21 cellular contexts compared by ENCODE assay signal in the genomic region with DNA sequence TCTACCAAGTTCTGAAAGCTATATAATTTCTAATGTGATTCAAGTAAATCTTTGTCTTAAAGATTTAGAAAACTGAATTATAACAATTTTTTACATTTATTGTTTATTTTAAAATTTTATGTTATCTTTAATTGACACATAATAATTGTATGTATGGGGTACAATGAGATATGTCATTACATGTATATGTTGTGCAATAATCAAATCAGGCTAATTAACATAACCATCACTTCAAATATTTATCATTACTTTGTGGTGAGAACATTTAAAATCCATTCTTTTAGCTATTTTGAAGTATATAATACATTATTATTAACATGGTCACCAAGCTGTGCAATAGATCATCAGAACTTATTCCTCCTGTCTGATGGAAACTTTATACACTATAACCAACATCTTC.
A peak's percentile ranks its signal among the peaks of the same experiment; 100 is the strongest.
DNase-seq lines count a peak whose midpoint lies in the region; ATAC-seq, FAIRE-seq and TF ChIP-seq lines count a peak whose summit lies in the region.
"Had no signal": no experiment of that assay in that cellular context is flagged by ENCODE, and none has a peak within 500 bp of the region (broad histone marks: within the 10 kb centered on the region; RNA-seq: fewer than 3 reads in every experiment).

No MANE protein-coding gene starts in this region.

- H2AFZ ChIP-seq in HepG2 (ENCODE audit: low read length) = no peak overlapping the region
- no peak overlapping the region for H2AFZ ChIP-seq in K562 (ENCODE audit: low read depth, low read length)

- TF ChIP-seq CTCF in HepG2 (CRISPR knock-in tag; IDR thresholded peaks at IDR 0.05) (no peak), right lobe of liver (IDR thresholded peaks at IDR 0.05) (no peak), K562 (IDR thresholded peaks at IDR 0.05 in 2 of 3, conservative IDR thresholded peaks at IDR 0.05 in 1 of 3; ENCODE audit: insufficient read depth in 2 of 3, low read depth in 1 of 3, low read length in 3 of 3) (no peak)

- no peak for TF ChIP-seq POLR2A in HepG2 (IDR thresholded peaks at IDR 0.05; ENCODE audit: insufficient read depth in 1 of 2, low read depth in 2 of 2, low read length in 2 of 2)
- TF ChIP-seq POLR2A in right lobe of liver (IDR thresholded peaks at IDR 0.05) = no peak
- TF ChIP-seq POLR2A in K562 (conservative IDR thresholded peaks at IDR 0.05) = no peak

- TF ChIP-seq EP300 in HepG2 (IDR thresholded peaks at IDR 0.05; ENCODE audit: low read depth in 2 of 2, low read length in 2 of 2) = no peak
- no peak for TF ChIP-seq EP300 in HepG2 (CRISPR knock-in tag; IDR thresholded peaks at IDR 0.05; ENCODE audit: borderline replicate concordance)
- no peak for TF ChIP-seq EP300 in K562 (IDR thresholded peaks at IDR 0.05; ENCODE audit: low read length)

- H3K9me3 ChIP-seq in HepG2 (ENCODE audit: low read length) (no peaks in the 10 kb centered on the region), right lobe of liver (no peaks in the 10 kb centered on the region), K562 (replicated peaks; ENCODE audit: control insufficient read depth, insufficient read depth, low read depth, low read length) (no peaks in the 10 kb centered on the region)
- H3K9me3 ChIP-seq: A549, HAP-1 had no signal

- H3K27me3 ChIP-seq in HepG2 (ENCODE audit: control insufficient read depth in 1 of 2, insufficient read depth in 2 of 2, low read length in 2 of 2) = no peaks in the 10 kb centered on the region
- no peaks in the 10 kb centered on the region for H3K27me3 ChIP-seq in right lobe of liver
- H3K27me3 ChIP-seq in K562 (ENCODE audit: control insufficient read depth in 2 of 2, insufficient read depth in 2 of 2, low read length in 2 of 2) = no peaks in the 10 kb centered on the region

- H4K20me1 ChIP-seq in HepG2 (ENCODE audit: insufficient read depth, low read length) = no peaks in the 10 kb centered on the region
- H4K20me1 ChIP-seq in K562 (replicated peaks; ENCODE audit: control insufficient read depth, insufficient read depth, low read length) = no peaks in the 10 kb centered on the region

- ATAC-seq in HepG2 = no peak
- no peak for ATAC-seq in right lobe of liver
- no peak for ATAC-seq in K562
- no peak for ATAC-seq in left ventricle myocardium superior
- ATAC-seq: A549 had no signal

- H3K4me1 ChIP-seq in HepG2 (ENCODE audit: insufficient read depth, low read length) (no peaks in the 10 kb centered on the region), right lobe of liver (no peaks in the 10 kb centered on the region), K562 (replicated peaks in 1 of 2; ENCODE audit: control insufficient read depth in 2 of 2, insufficient read depth in 2 of 2, low read length in 2 of 2) (no peaks in the 10 kb centered on the region)
- H3K4me1 ChIP-seq: HAP-1 had no signal

- no peak for FAIRE-seq in HepG2 (lab: Jason Lieb, UNC)
- FAIRE-seq in K562 (lab: Jason Lieb, UNC) = no peak
- FAIRE-seq in islet of Langerhans (lab: Jason Lieb, UNC) = peak; percentile 85
- FAIRE-seq: A549, GM12891, H54 had no signal

- H3K79me2 ChIP-seq in HepG2 (ENCODE audit: insufficient read depth, low read length) (no peaks in the 10 kb centered on the region), K562 (ENCODE audit: control insufficient read depth, insufficient read depth, low read length) (no peaks in the 10 kb centered on the region)

- POLR2A ChIA-PET in HepG2 (lab: Yijun Ruan, JAX) = no interaction called here
- POLR2A ChIA-PET in K562 (lab: Yijun Ruan, JAX) = no interaction called here

- H3K9ac ChIP-seq in HepG2 (ENCODE audit: insufficient read depth, low read depth, low read length) (no peak overlapping the region), K562 (ENCODE audit: insufficient read depth in 1 of 2, low read depth in 2 of 2, low read length in 2 of 2) (no peak overlapping the region)

- H3K4me2 ChIP-seq in HepG2 (ENCODE audit: low read depth, low read length) (no peak overlapping the region), K562 (ENCODE audit: insufficient read depth, low read length) (no peak overlapping the region)
- H3K4me2 ChIP-seq: A549 had no signal

- peaks cover 0 to 10% of the 10 kb centered on the region in 2 experiments; a peak in 2 of 5 replicates for H3K36me3 ChIP-seq in HepG2 (replicated peaks in 1 of 2; ENCODE audit: control insufficient read depth in 1 of 2, insufficient read depth in 2 of 2, low read length in 2 of 2)
- no peaks in the 10 kb centered on the region for H3K36me3 ChIP-seq in right lobe of liver
- H3K36me3 ChIP-seq in K562 (ENCODE audit: control insufficient read depth, insufficient read depth, low read length) = peaks cover 23% of the 10 kb centered on the region

- H3K27ac ChIP-seq in HepG2 (ENCODE audit: extremely low read length, insufficient read depth, low read length) (no peak overlapping the region), right lobe of liver (no peak overlapping the region), K562 (ENCODE audit: extremely low read depth, low read depth, low read length) (no peak overlapping the region)
- H3K27ac ChIP-seq: 22Rv1, A549 had no signal

- DNase-seq in HepG2 (ENCODE audit: low spot score) (no peak), right lobe of liver (no peak), K562 (ENCODE audit: extremely low read depth in 1 of 4, low spot score in 3 of 4) (no peak), kidney tubule cell (ENCODE audit: low spot score) (no peak), DMS 273 treated with DMSO at 0.1 percent for 48 hours (lab: John Stamatoyannopoulos, UW) (no peak), left ventricle myocardium superior (no peak), NCI-H1092 (lab: John Stamatoyannopoulos, UW) (no peak)
- DNase-seq: C1 segment of cervical spinal cord; Calu3; CD4-positive, alpha-beta memory T cell; COR-L47; DMS153; DND-41; GF-D8; GOT3 had no signal

- BruUV-seq in HepG2 (replicated peaks; lab: Mats Ljungman, UMichigan) (no TSS peak), K562 (replicated peaks; lab: Mats Ljungman, UMichigan) (no TSS peak)

- H3K4me3 ChIP-seq in HepG2 (replicated peaks in 1 of 3; ENCODE audit: insufficient read depth in 1 of 3, low read depth in 2 of 3, low read length in 3 of 3) (no peak overlapping the region), right lobe of liver (no peak overlapping the region), K562 (no peak overlapping the region)
- H3K4me3 ChIP-seq: A549, HAP-1 had no signal

- CTCF ChIA-PET in HepG2 (lab: Yijun Ruan, JAX; ENCODE audit: low intra/inter-chr PET ratio, low total read pairs) (no interaction called here), K562 (lab: Yijun Ruan, JAX; ENCODE audit: low intra/inter-chr PET ratio) (no interaction called here)

- H3K9me1 ChIP-seq in K562 (ENCODE audit: control insufficient read depth, insufficient read depth, low read length) = no peaks in the 10 kb centered on the region

- TF ChIP-seq RAD21 in HepG2 (CRISPR knock-in tag; IDR thresholded peaks at IDR 0.05) (no peak), K562 (CRISPR knock-in tag; conservative IDR thresholded peaks at IDR 0.05 in 1 of 2, IDR thresholded peaks at IDR 0.05 in 1 of 2) (no peak)

- in situ Hi-C loops in HepG2 (cut with HindIII; ENCODE audit: extremely low pct_ligation_motif_present, low pct_unique_long_range_greater_than_20kb) (no loop called here), K562 (cut with MboI) (no loop called here)

- intact Hi-C loops in HepG2 (cut with micrococcal nuclease; ENCODE audit: unreplicated experiment) (no loop called here), right lobe of liver (cut with DNase I) (no loop called here), K562 (cut with micrococcal nuclease) (no loop called here), left ventricle myocardium superior (cut with micrococcal nuclease) (no loop called here)

TF ChIP-seq in HepG2, 621 proteins besides CTCF, POLR2A, EP300 and RAD21:
- peak; percentile 58; the same call in 1 of the 2 replicates for TF ChIP-seq CEBPB (IDR thresholded peaks at IDR 0.05; ENCODE audit: borderline replicate concordance, low read depth, low read length)
- TF ChIP-seq MAF1 (CRISPR knock-in tag; IDR thresholded peaks at IDR 0.05; ENCODE audit: borderline replicate concordance) = no peak
- no peak for TF ChIP-seq ZMYM4 (CRISPR knock-in tag; IDR thresholded peaks at IDR 0.05)

TF ChIP-seq in K562, 482 proteins besides CTCF, POLR2A, EP300 and RAD21:
- TF ChIP-seq TRIM28 (IDR thresholded peaks at IDR 0.05) = no peak
- TF ChIP-seq CEBPG (CRISPR knock-in tag; IDR thresholded peaks at IDR 0.05) = no peak
- TF ChIP-seq CEBPG (tag; conservative IDR thresholded peaks at IDR 0.05 in 1 of 2, IDR thresholded peaks at IDR 0.05 in 1 of 2) = peak; percentile 47 to 89; a peak in 3 of 4 replicates
- TF ChIP-seq ZFX (CRISPR knock-in tag; IDR thresholded peaks at IDR 0.05) = no peak
- TF ChIP-seq CEBPB (tag; IDR thresholded peaks at IDR 0.05) = peak; percentile 71
- no peak for TF ChIP-seq ZNF354B (CRISPR knock-in tag; IDR thresholded peaks at IDR 0.05)
- TF ChIP-seq SUPT5H (IDR thresholded peaks at IDR 0.05) = no peak
